ENCODE assay signal across 1 cellular context in the genomic region with DNA sequence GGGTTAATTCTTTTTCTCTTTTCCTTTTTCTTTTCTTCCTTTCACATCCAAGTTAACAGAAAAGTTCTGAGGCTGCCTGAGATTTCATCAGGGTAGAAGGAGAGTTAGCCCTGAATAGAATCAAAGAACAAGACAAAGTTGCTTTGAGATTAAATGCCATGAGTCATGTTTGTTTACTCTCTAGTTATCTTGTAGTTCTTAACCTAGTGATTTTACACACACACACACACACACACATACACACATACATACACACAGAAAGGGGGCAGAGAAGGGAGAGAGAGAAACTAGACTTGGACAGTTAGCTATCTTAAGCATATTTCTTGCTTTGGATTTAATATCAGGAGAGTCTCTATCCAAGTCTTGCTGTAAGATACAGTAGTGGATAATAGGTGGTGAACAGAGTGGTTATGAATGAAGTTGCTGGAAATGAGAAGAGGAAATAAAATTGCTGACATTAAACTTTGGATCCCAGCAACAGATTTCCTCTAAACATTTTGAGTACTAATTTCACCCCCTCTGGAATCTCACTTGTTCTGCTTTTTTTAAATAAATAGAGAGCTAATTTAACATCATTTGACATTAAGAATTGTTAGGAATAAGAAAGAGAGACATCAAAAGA.
TF ChIP-seq lines count a peak whose summit lies in the region.

No MANE protein-coding gene starts in this region.

TF ChIP-seq in A549, 52 proteins besides CTCF, POLR2A, EP300 and RAD21 (continued from another document):
- no peak for TF ChIP-seq E2F6 (IDR thresholded peaks at IDR 0.05; ENCODE audit: borderline replicate concordance, low read depth)
- TF ChIP-seq, protein P1, sequence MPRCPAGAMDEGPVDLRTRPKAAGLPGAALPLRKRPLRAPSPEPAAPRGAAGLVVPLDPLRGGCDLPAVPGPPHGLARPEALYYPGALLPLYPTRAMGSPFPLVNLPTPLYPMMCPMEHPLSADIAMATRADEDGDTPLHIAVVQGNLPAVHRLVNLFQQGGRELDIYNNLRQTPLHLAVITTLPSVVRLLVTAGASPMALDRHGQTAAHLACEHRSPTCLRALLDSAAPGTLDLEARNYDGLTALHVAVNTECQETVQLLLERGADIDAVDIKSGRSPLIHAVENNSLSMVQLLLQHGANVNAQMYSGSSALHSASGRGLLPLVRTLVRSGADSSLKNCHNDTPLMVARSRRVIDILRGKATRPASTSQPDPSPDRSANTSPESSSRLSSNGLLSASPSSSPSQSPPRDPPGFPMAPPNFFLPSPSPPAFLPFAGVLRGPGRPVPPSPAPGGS (IDR thresholded peaks at IDR 0.05), result peak; percentile 67; the same call in 1 of the 3 replicates
- 0 out of 2 replicates have a peak, but pooled peaks have one; percentile 36 for TF ChIP-seq NFE2L2 (conservative IDR thresholded peaks at IDR 0.05; ENCODE audit: low read length)
- TF ChIP-seq CBX2 (IDR thresholded peaks at IDR 0.05; ENCODE audit: borderline replicate concordance, low read depth), result no peak
- no peak for TF ChIP-seq RNF2 (IDR thresholded peaks at IDR 0.05; ENCODE audit: borderline replicate concordance, low read depth)
- TF ChIP-seq SMC3 (IDR thresholded peaks at IDR 0.05), result 0 out of 3 replicates have a peak, but pooled peaks have one; percentile 39
- peak; percentile 31; the same call in 1 of the 2 replicates for TF ChIP-seq ZSCAN20 (CRISPR knock-in tag; IDR thresholded peaks at IDR 0.05)
- peak; percentile 84 for TF ChIP-seq JUNB (IDR thresholded peaks at IDR 0.05)
- TF ChIP-seq NPAS2 (CRISPR knock-in tag; IDR thresholded peaks at IDR 0.05; ENCODE audit: borderline replicate concordance), result no peak
- no peak for TF ChIP-seq MAX (IDR thresholded peaks at IDR 0.05)
